Comparison of ENCODE assay signal across 8 cellular contexts in genomic region chr1:204407314-204407971, GRCh38. TPM values are rescaled to one million over a fixed set of nuclear protein-coding genes. Genes with fewer than 3 reads are reported as not detected.
DNase-seq lines count a peak whose midpoint lies in the region; ATAC-seq and TF ChIP-seq lines count a peak whose summit lies in the region.

No MANE protein-coding gene starts in this region.

- no peak overlapping the region for H2AFZ ChIP-seq in Karpas-422 (ENCODE audit: low read length)

- peak overlapping the region; percentile 100 for H3K4me3 ChIP-seq in AG10803 (ENCODE audit: low read length)
- peak overlapping the region; percentile 98 for H3K4me3 ChIP-seq in Karpas-422 (ENCODE audit: low read length)
- peak overlapping the region; percentile 88 for H3K4me3 ChIP-seq in choroid plexus epithelial cell (ENCODE audit: low read depth, low read length)
- peak overlapping the region; percentile 99 for H3K4me3 ChIP-seq in naive thymus-derived CD4-positive, alpha-beta T cell (ENCODE audit: low read length)

- TF ChIP-seq CTCF in AG10803 (conservative IDR thresholded peaks at IDR 0.05; ENCODE audit: low read length) (no peak), choroid plexus epithelial cell (conservative IDR thresholded peaks at IDR 0.05; ENCODE audit: low read depth, low read length) (no peak)

- peaks cover 50% of the 10 kb centered on the region for H3K36me3 ChIP-seq in Karpas-422 (ENCODE audit: insufficient read depth, low read length)
- peaks cover 11 to 40% (median 18%) of the 10 kb centered on the region in 3 experiments for H3K36me3 ChIP-seq in naive thymus-derived CD4-positive, alpha-beta T cell (ENCODE audit: control insufficient read depth in 2 of 3, insufficient read depth in 3 of 3, low read length in 3 of 3)

- no peaks in the 10 kb centered on the region for H3K27me3 ChIP-seq in Karpas-422 (ENCODE audit: low read length)
- H3K27me3 ChIP-seq in naive thymus-derived CD4-positive, alpha-beta T cell (ENCODE audit: control insufficient read depth in 2 of 2, insufficient read depth in 2 of 2, low read length in 2 of 2), result no peaks in the 10 kb centered on the region

- peak overlapping the region; percentile 81 for H3K4me2 ChIP-seq in Karpas-422 (ENCODE audit: low read depth, low read length, poor library complexity, severe bottlenecking)

- intact Hi-C loops in naive thymus-derived CD4-positive, alpha-beta T cell (cut with micrococcal nuclease), result loop anchor here in 1 of 2 donors (5.0 kb wide), 1 partner anchor 780 kb away; the partner anchor contains the start of gene ATP2B4

- peaks cover 82% of the 10 kb centered on the region for H3K79me2 ChIP-seq in Karpas-422 (ENCODE audit: low read length)

- no peaks in the 10 kb centered on the region for H3K9me2 ChIP-seq in Karpas-422 (replicated peaks; ENCODE audit: insufficient read depth, low read length)

- peaks cover 32% of the 10 kb centered on the region for H3K4me1 ChIP-seq in Karpas-422 (ENCODE audit: low read length)
- peaks cover 13 to 25% of the 10 kb centered on the region in 2 donors for H3K4me1 ChIP-seq in naive thymus-derived CD4-positive, alpha-beta T cell (ENCODE audit: control insufficient read depth in 2 of 2, insufficient read depth in 2 of 2, low read length in 2 of 2)

- DNase-seq in AG10803 (ENCODE audit: low read depth) (peak; percentile 15), Karpas-422 (no peak), choroid plexus epithelial cell (ENCODE audit: low read depth) (no peak), NCI-H1930 (lab: John Stamatoyannopoulos, UW) (no peak), NCI-H510A treated with DMSO at 0.1 percent for 48 hours (lab: John Stamatoyannopoulos, UW) (no peak), NCI-H446 (lab: John Stamatoyannopoulos, UW) (no peak)
- DNase-seq in naive thymus-derived CD4-positive, alpha-beta T cell, result no peak

- POLR2A ChIA-PET in naive thymus-derived CD4-positive, alpha-beta T cell (lab: Charles Lee), result interaction anchor here (0.5 to 1.8 kb wide), 7 partner anchors 9 to 113 kb away, joined by 3 to 7 read pairs (median 3); partner anchors contain the start of gene MDM4

- CTCF ChIA-PET in naive thymus-derived CD4-positive, alpha-beta T cell (lab: Charles Lee), result interaction anchor here (0.6 to 2.2 kb wide), 4 partner anchors 9 to 153 kb away, joined by 3 to 18 read pairs (median 3); no protein-coding TSS in a partner anchor

- H3K9ac ChIP-seq in Karpas-422 (ENCODE audit: low read length), result peak overlapping the region; percentile 99

- H4K20me1 ChIP-seq in Karpas-422 (ENCODE audit: insufficient read depth, low read depth, low read length), result peaks cover 73% of the 10 kb centered on the region

- ATAC-seq in naive thymus-derived CD4-positive, alpha-beta T cell, result no peak
- no peak for ATAC-seq in GM21367 (IDR thresholded peaks at IDR 0.05; ENCODE audit: unreplicated experiment)

- H3K27ac Mint-ChIP-seq in naive thymus-derived CD4-positive, alpha-beta T cell, result peak overlapping the region in 8 of 9 donors; percentile 48 to 100 (median 98)

- peak overlapping the region; percentile 92 to 99 (median 97) for H3K4me3 Mint-ChIP-seq in naive thymus-derived CD4-positive, alpha-beta T cell

- peaks cover 0 to 1% (median 0%) of the 10 kb centered on the region in 11 donors for H3K9me3 Mint-ChIP-seq in naive thymus-derived CD4-positive, alpha-beta T cell

- H3K4me1 Mint-ChIP-seq in naive thymus-derived CD4-positive, alpha-beta T cell, result peaks cover 16 to 39% (median 28%) of the 10 kb centered on the region in 7 donors

- no peaks in the 10 kb centered on the region for H3K9me3 ChIP-seq in Karpas-422 (ENCODE audit: low read length)
- no peaks in the 10 kb centered on the region for H3K9me3 ChIP-seq in naive thymus-derived CD4-positive, alpha-beta T cell (ENCODE audit: control insufficient read depth in 2 of 3, low read length in 3 of 3)

- H3K27me3 Mint-ChIP-seq in naive thymus-derived CD4-positive, alpha-beta T cell, result no peaks in the 10 kb centered on the region

- H3K36me3 Mint-ChIP-seq in naive thymus-derived CD4-positive, alpha-beta T cell, result peaks cover 11 to 43% (median 26%) of the 10 kb centered on the region in 5 donors

- H3K27ac ChIP-seq in Karpas-422 (ENCODE audit: low read length), result no peak overlapping the region
- peak overlapping the region; percentile 100 for H3K27ac ChIP-seq in naive thymus-derived CD4-positive, alpha-beta T cell (ENCODE audit: low read depth, low read length)

RNA-seq across cellular contexts. Expression of gene PPP1R15B, which starts 4.2 kb away (rescaled TPM):
- total RNA-seq in Karpas-422 (2014; rRNA removed; shearing (Covaris generic); ENCODE audit: low replicate concordance), result 34.7 and 53.5 TPM in 2 replicates
- 100 to 1,000 TPM in 2 of 5 experiments, 10 to 100 TPM in 3; 69.5 to 175 (median 73.0) TPM for total RNA-seq in naive thymus-derived CD4-positive, alpha-beta T cell
- polyA plus RNA-seq in naive thymus-derived CD4-positive, alpha-beta T cell, result 10 to 100 TPM; 14.1 to 19.3 TPM

RNA-seq across cellular contexts. Expression of gene PLEKHA6, which starts 47.7 kb away (rescaled TPM):
- 0.30 TPM in 1 of 2 replicates, not detected in the other for total RNA-seq in Karpas-422 (2014; rRNA removed; shearing (Covaris generic); ENCODE audit: low replicate concordance)
- 1 to 10 TPM in 1 of 5 experiments, under 1 TPM in 4; 0.05 to 1.9 (median 0.57) TPM for total RNA-seq in naive thymus-derived CD4-positive, alpha-beta T cell
- polyA plus RNA-seq in naive thymus-derived CD4-positive, alpha-beta T cell, result under 1 TPM in 1 of 2 donors, not detected in 1; 0.24 TPM
